ENCODE assay signal across 1 cellular context in the genomic region with DNA sequence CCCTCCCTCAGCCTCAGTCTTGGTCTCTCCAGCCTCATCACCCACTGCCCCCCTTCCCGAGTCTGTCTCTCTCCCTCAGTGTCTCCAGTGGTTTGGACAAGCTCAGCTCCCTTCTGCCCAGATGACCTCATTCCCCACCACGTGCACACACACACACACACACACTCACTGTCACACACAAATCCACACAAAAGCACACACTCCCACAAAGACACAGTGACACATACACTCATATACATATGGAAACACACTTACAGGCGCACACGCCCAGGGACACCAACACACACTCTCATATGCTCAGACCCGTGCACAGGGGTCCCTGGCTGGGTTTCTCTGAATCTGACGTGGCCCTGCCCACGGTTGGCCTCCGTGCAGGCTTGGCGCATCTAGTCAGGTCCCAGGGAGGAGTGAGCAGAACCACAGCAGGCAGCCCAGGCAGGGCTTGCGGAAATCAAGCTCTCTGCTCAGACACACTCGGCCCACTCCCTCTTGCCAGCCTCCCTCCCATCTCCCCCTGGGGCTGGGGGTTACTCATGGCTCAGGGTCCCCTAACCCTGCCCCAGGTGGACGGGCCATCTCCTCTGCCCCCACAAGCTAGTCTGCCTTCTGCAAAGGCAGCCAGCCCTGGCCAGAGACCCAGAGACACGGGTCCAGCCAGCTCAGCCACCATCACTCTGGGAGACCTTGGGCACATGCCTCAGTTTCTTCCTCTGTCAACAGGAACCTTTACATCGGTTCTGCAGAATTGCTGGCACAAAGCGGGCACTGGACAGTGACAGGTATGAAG.
TF ChIP-seq lines count a peak whose summit lies in the region.

No MANE protein-coding gene starts in this region.

TF ChIP-seq in HepG2, 621 proteins besides CTCF, POLR2A, EP300 and RAD21:
- TF ChIP-seq REPIN1 (CRISPR knock-in tag; IDR thresholded peaks at IDR 0.05; ENCODE audit: borderline replicate concordance, low read depth), result no peak
- TF ChIP-seq ZSCAN25 (CRISPR knock-in tag; IDR thresholded peaks at IDR 0.05), result 0 out of 2 replicates have a peak, but pooled peaks have one; percentile 51
- TF ChIP-seq SALL1 (CRISPR knock-in tag; IDR thresholded peaks at IDR 0.05), result peak; percentile 24; the same call in 1 of the 2 replicates
- TF ChIP-seq DMAP1 (CRISPR knock-in tag; IDR thresholded peaks at IDR 0.05), result 0 out of 2 replicates have a peak, but pooled peaks have one; percentile 1
- no peak for TF ChIP-seq FOSL2 (CRISPR knock-in tag; IDR thresholded peaks at IDR 0.05)
- TF ChIP-seq, protein P1, sequence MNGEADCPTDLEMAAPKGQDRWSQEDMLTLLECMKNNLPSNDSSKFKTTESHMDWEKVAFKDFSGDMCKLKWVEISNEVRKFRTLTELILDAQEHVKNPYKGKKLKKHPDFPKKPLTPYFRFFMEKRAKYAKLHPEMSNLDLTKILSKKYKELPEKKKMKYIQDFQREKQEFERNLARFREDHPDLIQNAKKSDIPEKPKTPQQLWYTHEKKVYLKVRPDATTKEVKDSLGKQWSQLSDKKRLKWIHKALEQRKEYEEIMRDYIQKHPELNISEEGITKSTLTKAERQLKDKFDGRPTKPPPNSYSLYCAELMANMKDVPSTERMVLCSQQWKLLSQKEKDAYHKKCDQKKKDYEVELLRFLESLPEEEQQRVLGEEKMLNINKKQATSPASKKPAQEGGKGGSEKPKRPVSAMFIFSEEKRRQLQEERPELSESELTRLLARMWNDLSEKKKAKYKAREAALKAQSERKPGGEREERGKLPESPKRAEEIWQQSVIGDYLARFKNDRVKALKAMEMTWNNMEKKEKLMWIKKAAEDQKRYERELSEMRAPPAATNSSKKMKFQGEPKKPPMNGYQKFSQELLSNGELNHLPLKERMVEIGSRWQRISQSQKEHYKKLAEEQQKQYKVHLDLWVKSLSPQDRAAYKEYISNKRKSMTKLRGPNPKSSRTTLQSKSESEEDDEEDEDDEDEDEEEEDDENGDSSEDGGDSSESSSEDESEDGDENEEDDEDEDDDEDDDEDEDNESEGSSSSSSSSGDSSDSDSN (CRISPR knock-in tag; IDR thresholded peaks at IDR 0.05), result no peak
- peak; percentile 57 for TF ChIP-seq ATF7 (IDR thresholded peaks at IDR 0.05)
- no peak; the same call in 1 of the 2 replicates for TF ChIP-seq ATF7 (CRISPR knock-in tag; IDR thresholded peaks at IDR 0.05)
- TF ChIP-seq, protein P2, sequence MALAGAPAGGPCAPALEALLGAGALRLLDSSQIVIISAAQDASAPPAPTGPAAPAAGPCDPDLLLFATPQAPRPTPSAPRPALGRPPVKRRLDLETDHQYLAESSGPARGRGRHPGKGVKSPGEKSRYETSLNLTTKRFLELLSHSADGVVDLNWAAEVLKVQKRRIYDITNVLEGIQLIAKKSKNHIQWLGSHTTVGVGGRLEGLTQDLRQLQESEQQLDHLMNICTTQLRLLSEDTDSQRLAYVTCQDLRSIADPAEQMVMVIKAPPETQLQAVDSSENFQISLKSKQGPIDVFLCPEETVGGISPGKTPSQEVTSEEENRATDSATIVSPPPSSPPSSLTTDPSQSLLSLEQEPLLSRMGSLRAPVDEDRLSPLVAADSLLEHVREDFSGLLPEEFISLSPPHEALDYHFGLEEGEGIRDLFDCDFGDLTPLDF (CRISPR knock-in tag; IDR thresholded peaks at IDR 0.05), result no peak
- peak; percentile 34; the same call in 1 of the 2 replicates for TF ChIP-seq CREB1 (IDR thresholded peaks at IDR 0.05)
- no peak for TF ChIP-seq CREB1 (CRISPR knock-in tag; IDR thresholded peaks at IDR 0.05)
- no peak for TF ChIP-seq SIN3A (IDR thresholded peaks at IDR 0.05; ENCODE audit: borderline replicate concordance, low read depth, low read length)
- peak; percentile 6 for TF ChIP-seq SKI (IDR thresholded peaks at IDR 0.05; ENCODE audit: partially characterized antibody)
- TF ChIP-seq, protein P3, sequence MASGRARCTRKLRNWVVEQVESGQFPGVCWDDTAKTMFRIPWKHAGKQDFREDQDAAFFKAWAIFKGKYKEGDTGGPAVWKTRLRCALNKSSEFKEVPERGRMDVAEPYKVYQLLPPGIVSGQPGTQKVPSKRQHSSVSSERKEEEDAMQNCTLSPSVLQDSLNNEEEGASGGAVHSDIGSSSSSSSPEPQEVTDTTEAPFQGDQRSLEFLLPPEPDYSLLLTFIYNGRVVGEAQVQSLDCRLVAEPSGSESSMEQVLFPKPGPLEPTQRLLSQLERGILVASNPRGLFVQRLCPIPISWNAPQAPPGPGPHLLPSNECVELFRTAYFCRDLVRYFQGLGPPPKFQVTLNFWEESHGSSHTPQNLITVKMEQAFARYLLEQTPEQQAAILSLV (CRISPR knock-in tag; IDR thresholded peaks at IDR 0.05; ENCODE audit: borderline replicate concordance), result 0 out of 2 replicates have a peak, but pooled peaks have one; percentile 15
- TF ChIP-seq, protein P4, sequence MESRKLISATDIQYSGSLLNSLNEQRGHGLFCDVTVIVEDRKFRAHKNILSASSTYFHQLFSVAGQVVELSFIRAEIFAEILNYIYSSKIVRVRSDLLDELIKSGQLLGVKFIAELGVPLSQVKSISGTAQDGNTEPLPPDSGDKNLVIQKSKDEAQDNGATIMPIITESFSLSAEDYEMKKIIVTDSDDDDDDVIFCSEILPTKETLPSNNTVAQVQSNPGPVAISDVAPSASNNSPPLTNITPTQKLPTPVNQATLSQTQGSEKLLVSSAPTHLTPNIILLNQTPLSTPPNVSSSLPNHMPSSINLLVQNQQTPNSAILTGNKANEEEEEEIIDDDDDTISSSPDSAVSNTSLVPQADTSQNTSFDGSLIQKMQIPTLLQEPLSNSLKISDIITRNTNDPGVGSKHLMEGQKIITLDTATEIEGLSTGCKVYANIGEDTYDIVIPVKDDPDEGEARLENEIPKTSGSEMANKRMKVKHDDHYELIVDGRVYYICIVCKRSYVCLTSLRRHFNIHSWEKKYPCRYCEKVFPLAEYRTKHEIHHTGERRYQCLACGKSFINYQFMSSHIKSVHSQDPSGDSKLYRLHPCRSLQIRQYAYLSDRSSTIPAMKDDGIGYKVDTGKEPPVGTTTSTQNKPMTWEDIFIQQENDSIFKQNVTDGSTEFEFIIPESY (CRISPR knock-in tag; IDR thresholded peaks at IDR 0.05), result peak; percentile 48; the same call in 1 of the 2 replicates
- TF ChIP-seq ZNF292 (CRISPR knock-in tag; IDR thresholded peaks at IDR 0.05; ENCODE audit: borderline replicate concordance, low read depth), result 0 out of 2 replicates have a peak, but pooled peaks have one; percentile 16
- TF ChIP-seq ZBTB20 (CRISPR knock-in tag; IDR thresholded peaks at IDR 0.05; ENCODE audit: borderline replicate concordance, low read depth), result no peak
- TF ChIP-seq, protein P5, sequence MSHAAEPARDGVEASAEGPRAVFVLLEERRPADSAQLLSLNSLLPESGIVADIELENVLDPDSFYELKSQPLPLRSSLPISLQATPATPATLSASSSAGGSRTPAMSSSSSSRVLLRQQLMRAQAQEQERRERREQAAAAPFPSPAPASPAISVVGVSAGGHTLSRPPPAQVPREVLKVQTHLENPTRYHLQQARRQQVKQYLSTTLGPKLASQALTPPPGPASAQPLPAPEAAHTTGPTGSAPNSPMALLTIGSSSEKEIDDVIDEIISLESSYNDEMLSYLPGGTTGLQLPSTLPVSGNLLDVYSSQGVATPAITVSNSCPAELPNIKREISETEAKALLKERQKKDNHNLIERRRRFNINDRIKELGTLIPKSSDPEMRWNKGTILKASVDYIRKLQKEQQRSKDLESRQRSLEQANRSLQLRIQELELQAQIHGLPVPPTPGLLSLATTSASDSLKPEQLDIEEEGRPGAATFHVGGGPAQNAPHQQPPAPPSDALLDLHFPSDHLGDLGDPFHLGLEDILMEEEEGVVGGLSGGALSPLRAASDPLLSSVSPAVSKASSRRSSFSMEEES (CRISPR knock-in tag; IDR thresholded peaks at IDR 0.05), result no peak
- TF ChIP-seq, protein P6, sequence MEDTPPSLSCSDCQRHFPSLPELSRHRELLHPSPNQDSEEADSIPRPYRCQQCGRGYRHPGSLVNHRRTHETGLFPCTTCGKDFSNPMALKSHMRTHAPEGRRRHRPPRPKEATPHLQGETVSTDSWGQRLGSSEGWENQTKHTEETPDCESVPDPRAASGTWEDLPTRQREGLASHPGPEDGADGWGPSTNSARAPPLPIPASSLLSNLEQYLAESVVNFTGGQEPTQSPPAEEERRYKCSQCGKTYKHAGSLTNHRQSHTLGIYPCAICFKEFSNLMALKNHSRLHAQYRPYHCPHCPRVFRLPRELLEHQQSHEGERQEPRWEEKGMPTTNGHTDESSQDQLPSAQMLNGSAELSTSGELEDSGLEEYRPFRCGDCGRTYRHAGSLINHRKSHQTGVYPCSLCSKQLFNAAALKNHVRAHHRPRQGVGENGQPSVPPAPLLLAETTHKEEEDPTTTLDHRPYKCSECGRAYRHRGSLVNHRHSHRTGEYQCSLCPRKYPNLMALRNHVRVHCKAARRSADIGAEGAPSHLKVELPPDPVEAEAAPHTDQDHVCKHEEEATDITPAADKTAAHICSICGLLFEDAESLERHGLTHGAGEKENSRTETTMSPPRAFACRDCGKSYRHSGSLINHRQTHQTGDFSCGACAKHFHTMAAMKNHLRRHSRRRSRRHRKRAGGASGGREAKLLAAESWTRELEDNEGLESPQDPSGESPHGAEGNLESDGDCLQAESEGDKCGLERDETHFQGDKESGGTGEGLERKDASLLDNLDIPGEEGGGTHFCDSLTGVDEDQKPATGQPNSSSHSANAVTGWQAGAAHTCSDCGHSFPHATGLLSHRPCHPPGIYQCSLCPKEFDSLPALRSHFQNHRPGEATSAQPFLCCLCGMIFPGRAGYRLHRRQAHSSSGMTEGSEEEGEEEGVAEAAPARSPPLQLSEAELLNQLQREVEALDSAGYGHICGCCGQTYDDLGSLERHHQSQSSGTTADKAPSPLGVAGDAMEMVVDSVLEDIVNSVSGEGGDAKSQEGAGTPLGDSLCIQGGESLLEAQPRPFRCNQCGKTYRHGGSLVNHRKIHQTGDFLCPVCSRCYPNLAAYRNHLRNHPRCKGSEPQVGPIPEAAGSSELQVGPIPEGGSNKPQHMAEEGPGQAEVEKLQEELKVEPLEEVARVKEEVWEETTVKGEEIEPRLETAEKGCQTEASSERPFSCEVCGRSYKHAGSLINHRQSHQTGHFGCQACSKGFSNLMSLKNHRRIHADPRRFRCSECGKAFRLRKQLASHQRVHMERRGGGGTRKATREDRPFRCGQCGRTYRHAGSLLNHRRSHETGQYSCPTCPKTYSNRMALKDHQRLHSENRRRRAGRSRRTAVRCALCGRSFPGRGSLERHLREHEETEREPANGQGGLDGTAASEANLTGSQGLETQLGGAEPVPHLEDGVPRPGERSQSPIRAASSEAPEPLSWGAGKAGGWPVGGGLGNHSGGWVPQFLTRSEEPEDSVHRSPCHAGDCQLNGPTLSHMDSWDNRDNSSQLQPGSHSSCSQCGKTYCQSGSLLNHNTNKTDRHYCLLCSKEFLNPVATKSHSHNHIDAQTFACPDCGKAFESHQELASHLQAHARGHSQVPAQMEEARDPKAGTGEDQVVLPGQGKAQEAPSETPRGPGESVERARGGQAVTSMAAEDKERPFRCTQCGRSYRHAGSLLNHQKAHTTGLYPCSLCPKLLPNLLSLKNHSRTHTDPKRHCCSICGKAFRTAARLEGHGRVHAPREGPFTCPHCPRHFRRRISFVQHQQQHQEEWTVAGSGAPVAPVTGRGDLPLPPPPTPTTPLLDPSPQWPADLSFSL (CRISPR knock-in tag; IDR thresholded peaks at IDR 0.05), result peak; percentile 91
